ENCODE assay signal across 9 cellular contexts in the genomic region with DNA sequence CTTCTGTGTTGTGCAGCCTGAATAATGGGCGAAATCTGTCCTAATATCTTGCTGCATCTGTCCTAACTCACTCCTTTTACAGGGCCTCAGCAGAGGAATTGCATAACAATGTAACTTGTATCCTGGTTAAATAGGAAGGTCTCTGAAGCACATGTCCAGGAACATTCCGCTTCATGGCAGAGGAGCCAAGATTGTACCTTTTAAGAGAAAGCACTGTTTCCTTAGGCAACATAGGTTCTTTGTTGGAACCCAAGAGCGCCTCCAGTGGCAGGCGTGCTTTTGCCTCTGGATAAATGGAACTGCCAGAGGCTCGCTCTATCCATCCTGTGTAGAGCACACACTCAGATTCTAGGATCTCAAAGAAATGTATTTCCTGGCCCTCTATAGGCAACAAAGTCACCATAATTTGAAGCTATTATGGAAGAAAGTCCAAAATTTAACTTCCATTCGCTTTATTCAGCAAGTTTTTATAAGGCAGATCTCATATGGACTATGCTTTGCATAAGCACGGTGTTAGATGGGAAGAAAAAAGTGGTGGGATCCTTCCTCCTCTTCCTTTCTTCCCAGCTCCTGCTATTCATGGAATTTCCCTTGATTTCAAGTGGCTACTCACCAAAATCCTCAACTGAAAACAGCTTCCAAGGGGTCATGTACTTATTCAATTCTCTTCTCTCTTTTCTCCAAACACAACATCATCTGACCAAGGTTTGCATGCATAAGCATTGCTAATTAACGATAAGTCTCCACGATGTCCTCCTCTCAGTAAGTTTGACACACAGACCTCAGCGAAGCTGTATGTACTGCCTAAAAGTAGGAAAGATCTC. TPM values are rescaled to one million over a fixed set of nuclear protein-coding genes. Genes with fewer than 3 reads are reported as not detected.
DNase-seq lines count a peak whose midpoint lies in the region; ATAC-seq and TF ChIP-seq lines count a peak whose summit lies in the region.
"Had no signal": no experiment of that assay in that cellular context is flagged by ENCODE, and none has a peak within 500 bp of the region (broad histone marks: within the 10 kb centered on the region; RNA-seq: fewer than 3 reads in every experiment).

BLID (minus strand) TSS at position 696 of the 824 bp plus-strand sequence; CDS start at position 403, 293 bp downstream.

- POLR2A ChIA-PET in GM10248 (lab: Yijun Ruan, JAX), result no interaction called here
- POLR2A ChIA-PET in PC-9 (lab: Charles Lee; ENCODE audit: unreplicated experiment), result no interaction called here

- intact Hi-C loops in PC-9 (cut with micrococcal nuclease; ENCODE audit: unreplicated experiment) (no loop called here), sigmoid colon (cut with DNase I) (no loop called here)

- TF ChIP-seq EP300 in sigmoid colon (IDR thresholded peaks at IDR 0.05), result no peak

- H3K79me2 ChIP-seq in PC-9 (ENCODE audit: low read depth), result no peaks in the 10 kb centered on the region

- H3K9me2 ChIP-seq in PC-9 (ENCODE audit: insufficient read depth), result no peaks in the 10 kb centered on the region

- H3K27ac ChIP-seq in PC-9, result no peak within 1 kb of the TSS
- peak within 1 kb of the TSS in 2 of 4 donors; percentile 17 to 34 for H3K27ac ChIP-seq in sigmoid colon
- H3K27ac ChIP-seq: epithelial cell of prostate had no signal

- H3F3A ChIP-seq in PC-9 (ENCODE audit: insufficient read depth, low read depth), result no peaks in the 10 kb centered on the region

- H3K4me3 ChIP-seq in PC-9, result no peak within 1 kb of the TSS
- H3K4me3 ChIP-seq in foreskin fibroblast (ENCODE audit: low read depth in 1 of 2, low read length in 2 of 2), result no peak within 1 kb of the TSS
- H3K4me3 ChIP-seq in sigmoid colon, result no peak within 1 kb of the TSS

- DNase-seq in GM10248 (ENCODE audit: extremely low spot score) (no peak), PC-9 (no peak), foreskin fibroblast (peak in 1 of 2 donors; percentile 66), sigmoid colon (peak; percentile 70)
- DNase-seq in NK-92 treated with Interleukin-12 subunit alpha and Interleukin-12 subunit beta, amount 100 ng/mL, for 24 hours (lab: John Stamatoyannopoulos, UW), result no peak

- ATAC-seq in GM19452 (IDR thresholded peaks at IDR 0.05; ENCODE audit: unreplicated experiment), result no peak
- no peak for ATAC-seq in HG03354 (IDR thresholded peaks at IDR 0.05; ENCODE audit: poor library complexity, severe bottlenecking, unreplicated experiment)
- no peak for ATAC-seq in HG02973 (IDR thresholded peaks at IDR 0.05; ENCODE audit: unreplicated experiment)

- no peaks in the 10 kb centered on the region for H3K9me3 ChIP-seq in PC-9 (ENCODE audit: insufficient read depth, low read depth)
- no peaks in the 10 kb centered on the region for H3K9me3 ChIP-seq in sigmoid colon

- BruUV-seq in PC-9 (replicated peaks; lab: Mats Ljungman, UMichigan), result no TSS peak

- WGBS in sigmoid colon, 2 donors, result 67 to 76% methylated on average over 10 of the region's 10 CpGs

- peaks cover 23% of the 10 kb centered on the region; the same call in 1 of the 2 replicates for H3K36me3 ChIP-seq in PC-9 (ENCODE audit: low read depth)
- no peaks in the 10 kb centered on the region for H3K36me3 ChIP-seq in sigmoid colon

- H3K27me3 ChIP-seq in PC-9 (ENCODE audit: insufficient read depth, low read depth) (no peaks in the 10 kb centered on the region), sigmoid colon (no peaks in the 10 kb centered on the region)

- peak; percentile 24 for TF ChIP-seq CTCF in GM10248 (IDR thresholded peaks at IDR 0.05; ENCODE audit: control extremely low read depth, extremely low read depth, low read depth, missing control alignments)
- TF ChIP-seq CTCF in PC-9 (conservative IDR thresholded peaks at IDR 0.05), result peak; percentile 39; the same call in 1 of the 2 replicates
- peak; percentile 59 for TF ChIP-seq CTCF in foreskin fibroblast (IDR thresholded peaks at IDR 0.05; ENCODE audit: low read depth, low read length)
- peak in 1 of 4 experiments; percentile 36 for TF ChIP-seq CTCF in sigmoid colon (IDR thresholded peaks at IDR 0.05)

- CTCF ChIA-PET in GM10248 (lab: Yijun Ruan, JAX), result no interaction called here
- CTCF ChIA-PET in PC-9 (lab: Charles Lee), result no interaction called here

- H3K4me2 ChIP-seq in PC-9, result no peak within 1 kb of the TSS

- H4K20me1 ChIP-seq in PC-9 (ENCODE audit: insufficient read depth), result no peaks in the 10 kb centered on the region

- no peak within 1 kb of the TSS for H2AFZ ChIP-seq in PC-9

- no peaks in the 10 kb centered on the region for H3K4me1 ChIP-seq in PC-9 (replicated peaks; ENCODE audit: insufficient read depth)
- peaks cover 0 to 11% (median 5%) of the 10 kb centered on the region in 4 donors for H3K4me1 ChIP-seq in sigmoid colon

- no peak for TF ChIP-seq POLR2A in sigmoid colon (IDR thresholded peaks at IDR 0.05)

RNA-seq across cellular contexts. Expression of gene BLID, which starts in this region (rescaled TPM):
- total RNA-seq in PC-9 (2021) (1.8 and 2.0 TPM in 2 replicates), sigmoid colon (1 to 10 TPM; 1.6 to 2.2 (median 2.0) TPM)
- under 1 TPM in 1 of 3 donors, not detected in 2; 0.09 TPM for polyA plus RNA-seq in sigmoid colon
